Comparison of ENCODE assay signal across 1 cellular context in genomic region chr12:30755395-30755762, GRCh38.
A peak's percentile ranks its signal among the peaks of the same experiment; 100 is the strongest.
TF ChIP-seq lines count a peak whose summit lies in the region.

No MANE protein-coding gene starts in this region.

TF ChIP-seq in endothelial cell of umbilical vein, 7 proteins besides CTCF, POLR2A, EP300 and RAD21:
- peak; percentile 42 for TF ChIP-seq GATA2 (IDR thresholded peaks at IDR 0.05; ENCODE audit: insufficient read depth, insufficient read length, low read depth, low read length)
- no peak for TF ChIP-seq POLR2AphosphoS5 (IDR thresholded peaks at IDR 0.05; ENCODE audit: insufficient read depth, low read depth, low read length)
- TF ChIP-seq FOS (IDR thresholded peaks at IDR 0.05; ENCODE audit: borderline replicate concordance, insufficient read depth, low read length): no peak
TF ChIP-seq in endothelial cell of umbilical vein: peak in this region for 1.
